ENCODE assay signal across 8 cellular contexts in the genomic region with DNA sequence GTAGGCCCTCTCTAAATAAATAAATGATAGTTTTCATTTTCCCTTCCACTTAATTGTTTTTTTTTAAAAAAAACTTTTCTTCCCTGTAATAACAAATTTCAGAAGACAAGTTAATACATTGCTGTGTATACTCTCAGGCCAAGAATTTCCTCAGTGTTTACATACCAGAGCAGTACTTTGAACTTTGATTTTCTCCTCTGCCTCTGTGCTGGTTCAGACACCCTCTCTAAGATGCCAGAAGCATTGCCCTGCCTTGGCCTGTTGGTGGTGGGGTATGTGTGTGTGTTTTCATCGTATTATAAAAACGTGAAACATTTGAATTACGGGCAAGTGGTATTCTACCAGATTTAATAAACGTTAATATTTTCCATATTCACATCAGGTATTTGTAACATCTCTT.
A peak's percentile ranks its signal among the peaks of the same experiment; 100 is the strongest.
DNase-seq lines count a peak whose midpoint lies in the region; ATAC-seq and TF ChIP-seq lines count a peak whose summit lies in the region.

No MANE protein-coding gene starts in this region.

- H3K4me1 ChIP-seq in BLaER1 treated with 17β-estradiol and CSF1 and Interleukin-3, amounts not matched to agents 10 nM and 100 nM = peaks cover 98 to 100% (median 99%) of the 10 kb centered on the region in 10 experiments
- H3K4me1 ChIP-seq in PC-3 (ENCODE audit: insufficient read depth, low read length) (peaks cover 41% of the 10 kb centered on the region), esophagus (ENCODE audit: control insufficient read depth in 2 of 2, insufficient read depth in 2 of 2, low read length in 1 of 2) (peaks cover 12 to 25% of the 10 kb centered on the region in 2 donors), ovary (ENCODE audit: insufficient read depth) (peaks cover 47% of the 10 kb centered on the region)

- peaks cover 3 to 86% (median 42%) of the 10 kb centered on the region in 11 experiments; a peak in 20 of 22 replicates for H3K36me3 ChIP-seq in BLaER1 treated with 17β-estradiol and CSF1 and Interleukin-3, amounts not matched to agents 10 nM and 100 nM
- H3K36me3 ChIP-seq in PC-3 (ENCODE audit: low read depth, low read length) (peaks cover 27% of the 10 kb centered on the region), esophagus (ENCODE audit: control insufficient read depth in 2 of 2, insufficient read depth in 2 of 2, low read length in 1 of 2) (peaks cover 0 to 3% of the 10 kb centered on the region in 2 donors), ovary (no peaks in the 10 kb centered on the region)

- peak overlapping the region in 9 of 11 experiments; percentile 39 to 81 (median 69); a peak in 14 of 22 replicates for H3K27ac ChIP-seq in BLaER1 treated with 17β-estradiol and CSF1 and Interleukin-3, amounts not matched to agents 10 nM and 100 nM
- H3K27ac ChIP-seq in PC-3 (ENCODE audit: low read length) (peak overlapping the region; percentile 34; the same call in 1 of the 2 replicates), esophagus (ENCODE audit: low read depth in 2 of 2, low read length in 1 of 2) (peak overlapping the region; percentile 86 to 94), ovary (peak overlapping the region; percentile 49 to 80)

- 0 out of 2 replicates have a peak, but pooled peaks have one; percentile 31 for ATAC-seq in PC-3
- no peak for ATAC-seq in GM18502 (IDR thresholded peaks at IDR 0.05; ENCODE audit: poor library complexity, unreplicated experiment)
- no peak for ATAC-seq in HG02642 (IDR thresholded peaks at IDR 0.05; ENCODE audit: poor library complexity, unreplicated experiment)

- TF ChIP-seq CTCF in PC-3 (conservative IDR thresholded peaks at IDR 0.05; ENCODE audit: low read depth, low read length) = no peak
- no peak for TF ChIP-seq CTCF in ovary (IDR thresholded peaks at IDR 0.05)

- no peaks in the 10 kb centered on the region for H3K9me3 ChIP-seq in BLaER1 treated with 17β-estradiol and CSF1 and Interleukin-3, amounts not matched to agents 10 nM and 100 nM (replicated peaks in 1 of 11)
- H3K9me3 ChIP-seq in PC-3 (ENCODE audit: low read length) (no peaks in the 10 kb centered on the region), esophagus (ENCODE audit: control insufficient read depth in 2 of 2, insufficient read depth in 1 of 2, low read depth in 1 of 2, low read length in 1 of 2) (no peaks in the 10 kb centered on the region), ovary (no peaks in the 10 kb centered on the region)

- no peak overlapping the region for H3K4me3 ChIP-seq in BLaER1 treated with 17β-estradiol and CSF1 and Interleukin-3, amounts not matched to agents 10 nM and 100 nM
- no peak overlapping the region for H3K4me3 ChIP-seq in PC-3 (ENCODE audit: low read length)
- H3K4me3 ChIP-seq in esophagus (ENCODE audit: low read depth in 1 of 2, low read length in 2 of 2) = no peak overlapping the region
- no peak overlapping the region for H3K4me3 ChIP-seq in ovary

- 15 to 25% methylated on average over 4 of the region's 4 CpGs for WGBS in esophagus, 2 donors
- WGBS in ovary, 3 donors = 7 to 10% (median 9%) methylated on average over 4 of the region's 4 CpGs

- no TSS peak for BruUV-seq in PC-3 (replicated peaks; lab: Mats Ljungman, UMichigan)

- H2AFZ ChIP-seq in PC-3 (ENCODE audit: low read length) = no peak overlapping the region

- intact Hi-C loops in PC-3 (cut with micrococcal nuclease) = no loop called here
- intact Hi-C loops in ovary (cut with DNase I) = no loop called here

- no peaks in the 10 kb centered on the region for H3K27me3 ChIP-seq in BLaER1 treated with 17β-estradiol and CSF1 and Interleukin-3, amounts not matched to agents 10 nM and 100 nM
- H3K27me3 ChIP-seq in PC-3 (ENCODE audit: low read length) = no peaks in the 10 kb centered on the region
- no peaks in the 10 kb centered on the region for H3K27me3 ChIP-seq in esophagus (ENCODE audit: control insufficient read depth in 1 of 2, insufficient read depth in 2 of 2, low read length in 2 of 2)
- H3K27me3 ChIP-seq in ovary = no peaks in the 10 kb centered on the region

- H3K9me2 ChIP-seq in PC-3 (replicated peaks; ENCODE audit: low read length) = no peaks in the 10 kb centered on the region

- CTCF ChIA-PET in PC-3 (lab: Charles Lee) = no interaction called here

- TF ChIP-seq POLR2A in ovary (IDR thresholded peaks at IDR 0.05) = no peak

- peaks cover 100% of the 10 kb centered on the region for H3K79me2 ChIP-seq in PC-3 (ENCODE audit: low read length)

- peak overlapping the region in 2 of 11 experiments; percentile 78 to 80; a peak in 5 of 22 replicates for H3K9ac ChIP-seq in BLaER1 treated with 17β-estradiol and CSF1 and Interleukin-3, amounts not matched to agents 10 nM and 100 nM
- no peak overlapping the region for H3K9ac ChIP-seq in PC-3 (ENCODE audit: low read length)

- H3F3A ChIP-seq in PC-3 (ENCODE audit: low read length, unreplicated experiment) = no peaks in the 10 kb centered on the region

- peak overlapping the region; percentile 73 to 97 (median 89); a peak in 19 of 22 replicates for H3K4me2 ChIP-seq in BLaER1 treated with 17β-estradiol and CSF1 and Interleukin-3, amounts not matched to agents 10 nM and 100 nM
- H3K4me2 ChIP-seq in PC-3 (ENCODE audit: low read length) = no peak overlapping the region

- H4K20me1 ChIP-seq in BLaER1 treated with 17β-estradiol and CSF1 and Interleukin-3, amounts not matched to agents 10 nM and 100 nM = peaks cover 100% of the 10 kb centered on the region in 11 experiments
- no peaks in the 10 kb centered on the region for H4K20me1 ChIP-seq in PC-3 (ENCODE audit: low read length)

- TF ChIP-seq EP300 in ovary (IDR thresholded peaks at IDR 0.05) = no peak

- POLR2A ChIA-PET in PC-3 (lab: Charles Lee; ENCODE audit: unreplicated experiment) = interaction anchor here (0.6 kb wide), 1 partner anchor 8 kb away, joined by 3 read pairs; no protein-coding TSS in a partner anchor

- DNase-seq in PC-3 = no peak
- peak in 1 of 5 donors; percentile 44 for DNase-seq in ovary
- no peak for DNase-seq in NCI-H1417 treated with DMSO at 0.1 percent for 48 hours (lab: John Stamatoyannopoulos, UW)
- no peak for DNase-seq in NCI-H1105 treated with DMSO at 0.1 percent for 48 hours (lab: John Stamatoyannopoulos, UW)

Comparison
In these comparisons a context has a peak if more than half of its experiments do, and no peak if none do; other contexts are left out.
1. H3K27ac ChIP-seq: peak in every context shown above with its lines; median percentile 90 in esophagus; 69 in BLaER1 treated with 17β-estradiol and CSF1 and Interleukin-3, amounts not matched to agents 10 nM and 100 nM; 64 in ovary; 34 in PC-3.